ENCODE assay signal across 18 cellular contexts in the genomic region with DNA sequence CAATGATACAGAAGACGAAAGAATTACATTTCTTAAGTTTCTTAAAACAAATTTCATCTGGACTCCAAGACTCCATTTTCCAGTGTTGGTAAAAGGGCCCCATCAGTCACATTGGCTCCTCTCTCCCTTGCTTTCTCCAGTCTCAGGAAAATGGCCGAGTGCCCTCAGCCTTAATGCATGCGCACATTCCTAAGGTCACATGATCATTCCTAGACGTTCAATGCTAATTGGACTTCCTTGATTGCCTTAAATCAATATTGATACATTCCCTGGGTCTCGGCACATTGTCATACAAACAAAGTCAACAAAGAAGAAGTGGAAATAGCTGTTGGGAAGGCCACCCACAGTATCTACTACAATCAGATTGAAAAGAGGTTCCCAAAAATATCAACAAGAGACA.
"Had no signal": no experiment of that assay in that cellular context is flagged by ENCODE, and none has a peak within 500 bp of the region (broad histone marks: within the 10 kb centered on the region; RNA-seq: fewer than 3 reads in every experiment).

No MANE protein-coding gene starts in this region.

- H3K4me3 Mint-ChIP-seq: activated B cell treated with CpG ODN at 0.5 μM for 24 hours; activated CD8-positive, alpha-beta T cell treated with anti-CD3 and anti-CD28 coated beads, Interleukin-2, amount 10 ng/mL, durations not matched to agents 7 days and 5 days; natural killer cell treated with Interleukin-12 subunit alpha and Interleukin-12 subunit beta and Interleukin-15 and Interleukin-18, amount 100 ng/mL, for 72 hours had no signal

- H3K36me3 ChIP-seq: heart right ventricle, transverse colon, vagina had no signal

- H3K27me3 Mint-ChIP-seq: natural killer cell treated with Interleukin-12 subunit alpha and Interleukin-12 subunit beta and Interleukin-15 and Interleukin-18, amount 100 ng/mL, for 72 hours had no signal

- H3K9me3 Mint-ChIP-seq: activated B cell treated with CpG ODN at 0.5 μM for 24 hours had no signal

- H3K4me1 ChIP-seq: transverse colon had no signal

- H3K4me3 ChIP-seq: heart right ventricle, transverse colon, vagina had no signal

- H3K27ac ChIP-seq: heart right ventricle, transverse colon, vagina had no signal

- H3K36me3 Mint-ChIP-seq: natural killer cell treated with Interleukin-12 subunit alpha and Interleukin-12 subunit beta and Interleukin-15 and Interleukin-18, amount 100 ng/mL, for 72 hours had no signal

- ATAC-seq: activated CD8-positive, alpha-beta T cell treated with anti-CD3 and anti-CD28 coated beads, Interleukin-2, amount 10 ng/mL, durations not matched to agents 7 days and 5 days; heart right ventricle; natural killer cell treated with Interleukin-12 subunit alpha and Interleukin-12 subunit beta and Interleukin-15 and Interleukin-18, amount 100 ng/mL, for 72 hours had no signal

- H3K9me3 ChIP-seq: heart right ventricle, transverse colon, vagina had no signal

- H3K4me1 Mint-ChIP-seq: activated B cell treated with CpG ODN at 0.5 μM for 24 hours had no signal

- H3K27ac Mint-ChIP-seq: activated B cell treated with CpG ODN at 0.5 μM for 24 hours; activated CD8-positive, alpha-beta T cell treated with anti-CD3 and anti-CD28 coated beads, Interleukin-2, amount 10 ng/mL, durations not matched to agents 7 days and 5 days; natural killer cell treated with Interleukin-12 subunit alpha and Interleukin-12 subunit beta and Interleukin-15 and Interleukin-18, amount 100 ng/mL, for 72 hours had no signal

- H3K27me3 ChIP-seq: heart right ventricle, transverse colon, vagina had no signal

- DNase-seq: activated B cell treated with CpG ODN at 0.5 μM for 24 hours; activated CD4-positive, alpha-beta T cell treated with anti-CD3 and anti-CD28 coated beads for 48 hours; activated CD8-positive, alpha-beta memory T cell treated with anti-CD3 and anti-CD28 coated beads, Interleukin-2, amount 50 U/mL, for 4 hours; activated CD8-positive, alpha-beta T cell treated with anti-CD3 and anti-CD28 coated beads, Interleukin-2, amount 10 ng/mL, durations not matched to agents 7 days and 5 days; anterior cingulate cortex; cortex of kidney; effector CD8-positive, alpha-beta T cell; foreskin melanocyte; heart right ventricle; occipital lobe; stimulated activated CD4-positive, alpha-beta T cell treated with anti-CD3 and anti-CD28 coated beads, Interleukin-15, amount 100 ng/mL, for 24 hours; stimulated activated CD4-positive, alpha-beta T cell treated with anti-CD3 and anti-CD28 coated beads, Interleukin-4, amount 100 ng/mL, for 1 hour; stimulated activated naive CD4-positive, alpha-beta T cell; substantia nigra; T-helper 2 cell; transverse colon had no signal
